In the genomic region with DNA sequence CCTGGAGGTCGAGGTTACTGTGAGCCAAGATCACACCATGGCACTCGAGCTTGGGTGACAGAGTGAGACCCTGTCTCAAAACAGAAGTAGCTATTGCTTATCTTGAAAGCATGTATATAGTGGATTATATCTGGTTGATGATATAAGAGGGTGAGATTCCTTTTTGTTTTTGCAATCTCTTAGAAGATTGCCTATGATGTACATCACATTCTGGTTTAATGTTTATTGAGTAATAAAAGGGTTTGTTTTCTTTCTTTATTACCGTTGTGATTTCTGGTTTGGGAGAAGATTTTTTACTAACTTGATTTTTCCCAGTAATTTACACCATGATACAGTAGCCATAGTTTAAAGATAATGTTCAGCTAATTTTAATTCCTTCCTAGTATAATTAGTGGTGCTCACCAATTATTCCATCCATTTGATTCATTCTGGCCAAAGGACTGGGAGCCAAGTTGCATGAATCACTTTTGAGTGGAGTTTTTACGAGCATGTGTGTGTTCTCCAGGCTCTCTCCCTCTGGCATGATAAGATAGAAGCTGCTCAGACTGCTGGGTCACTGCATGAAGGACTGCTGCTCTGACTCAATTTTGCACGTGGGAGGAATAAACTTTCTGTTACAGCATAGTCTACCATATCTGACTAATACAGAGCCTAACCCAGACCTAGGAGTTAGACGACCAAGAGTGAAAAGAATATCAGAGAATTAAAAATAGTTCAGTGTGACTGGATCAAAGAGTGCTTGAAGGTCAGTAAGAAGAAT, we compare ENCODE assay signal across 10 cellular contexts. TPM values are rescaled to one million over a fixed set of nuclear protein-coding genes. Genes with fewer than 3 reads are reported as not detected.
DNase-seq lines count a peak whose midpoint lies in the region; ATAC-seq and TF ChIP-seq lines count a peak whose summit lies in the region.
"Had no signal": no experiment of that assay in that cellular context is flagged by ENCODE, and none has a peak within 500 bp of the region (broad histone marks: within the 10 kb centered on the region; RNA-seq: fewer than 3 reads in every experiment).

No MANE protein-coding gene starts in this region.

- no peaks in the 10 kb centered on the region for H3K27me3 ChIP-seq in upper lobe of left lung

- DNase-seq in activated T-cell treated with anti-CD3 and anti-CD28 coated beads, Interleukin-2, amount 50 U/mL, for 72 hours, result peak in 1 of 2 donors; percentile 19
- no peak for DNase-seq in activated T-cell treated with anti-CD3 and anti-CD28 coated beads, Interleukin-2, amount 50 U/mL, for 24 hours
- DNase-seq in inferior parietal cortex (ENCODE audit: extremely low spot score), result peak; percentile 32
- DNase-seq in upper lobe of left lung, result no peak
- DNase-seq in NCI-H2227 treated with DMSO at 0.1 percent for 48 hours (lab: John Stamatoyannopoulos, UW), result no peak
- DNase-seq: NCI-H524 treated with DMSO at 0.1 percent for 48 hours had no signal

- peak; percentile 85 to 97 for ATAC-seq in activated T-cell treated with anti-CD3 and anti-CD28 coated beads, Interleukin-2, amount 50 U/mL, for 72 hours (replicated peaks in 1 of 2)
- ATAC-seq in activated T-helper 17 cell treated with anti-CD3 and anti-CD28 coated beads, Interleukin-2, amount 50 U/mL, for 72 hours (replicated peaks), result peak; percentile 96
- ATAC-seq in upper lobe of left lung (ENCODE audit: low FRiP score in 2 of 2) (peak; percentile 75 to 92), GM21529 (IDR thresholded peaks at IDR 0.05; ENCODE audit: unreplicated experiment) (no peak), GM19395 (IDR thresholded peaks at IDR 0.05; ENCODE audit: unreplicated experiment) (no peak)

- no peak for TF ChIP-seq CTCF in upper lobe of left lung (IDR thresholded peaks at IDR 0.05)

- H3K4me3 ChIP-seq in upper lobe of left lung, result no peak overlapping the region

- no peaks in the 10 kb centered on the region for H3K9me3 Mint-ChIP-seq in activated T-cell treated with anti-CD3 and anti-CD28 coated beads, Interleukin-2, amount 50 U/mL, for 72 hours
- H3K9me3 Mint-ChIP-seq in activated T-cell treated with anti-CD3 and anti-CD28 coated beads, Interleukin-2, amount 50 U/mL, for 24 hours, result no peaks in the 10 kb centered on the region
- H3K9me3 Mint-ChIP-seq in activated T-helper 17 cell treated with anti-CD3 and anti-CD28 coated beads, Interleukin-2, amount 50 U/mL, for 72 hours, result no peaks in the 10 kb centered on the region
- H3K9me3 Mint-ChIP-seq: activated T-helper 2 cell treated with anti-CD3 and anti-CD28 coated beads, Interferon-gamma antibody, Interleukin-2, Interleukin-4, amounts not matched to agents 10 μg/mL and 5 μg/mL and 100 μg/mL, durations not matched to agents 14 hours and 24 hours and 36 hours had no signal

- H3K36me3 Mint-ChIP-seq in activated T-cell treated with anti-CD3 and anti-CD28 coated beads, Interleukin-2, amount 50 U/mL, for 72 hours (ENCODE audit: insufficient read depth in 2 of 2), result no peaks in the 10 kb centered on the region
- H3K36me3 Mint-ChIP-seq in activated T-cell treated with anti-CD3 and anti-CD28 coated beads, Interleukin-2, amount 50 U/mL, for 24 hours (ENCODE audit: low read depth), result no peaks in the 10 kb centered on the region
- no peaks in the 10 kb centered on the region for H3K36me3 Mint-ChIP-seq in activated T-helper 17 cell treated with anti-CD3 and anti-CD28 coated beads, Interleukin-2, amount 50 U/mL, for 72 hours (ENCODE audit: low read depth)

- H3K4me1 Mint-ChIP-seq in activated T-cell treated with anti-CD3 and anti-CD28 coated beads, Interleukin-2, amount 50 U/mL, for 72 hours (ENCODE audit: low read depth), result peaks cover 11% of the 10 kb centered on the region
- H3K4me1 Mint-ChIP-seq in activated T-cell treated with anti-CD3 and anti-CD28 coated beads, Interleukin-2, amount 50 U/mL, for 24 hours (ENCODE audit: low read depth), result peaks cover 10% of the 10 kb centered on the region
- peaks cover 6% of the 10 kb centered on the region for H3K4me1 Mint-ChIP-seq in activated T-helper 17 cell treated with anti-CD3 and anti-CD28 coated beads, Interleukin-2, amount 50 U/mL, for 72 hours

- no peak for TF ChIP-seq EP300 in upper lobe of left lung (IDR thresholded peaks at IDR 0.05)

- H3K27ac Mint-ChIP-seq in activated T-cell treated with anti-CD3 and anti-CD28 coated beads, Interleukin-2, amount 50 U/mL, for 72 hours, result no peak overlapping the region
- H3K27ac Mint-ChIP-seq in activated T-cell treated with anti-CD3 and anti-CD28 coated beads, Interleukin-2, amount 50 U/mL, for 24 hours, result no peak overlapping the region
- H3K27ac Mint-ChIP-seq in activated T-helper 17 cell treated with anti-CD3 and anti-CD28 coated beads, Interleukin-2, amount 50 U/mL, for 72 hours, result no peak overlapping the region
- H3K27ac Mint-ChIP-seq: activated T-helper 2 cell treated with anti-CD3 and anti-CD28 coated beads, Interferon-gamma antibody, Interleukin-2, Interleukin-4, amounts not matched to agents 10 μg/mL and 5 μg/mL and 100 μg/mL, durations not matched to agents 14 hours and 24 hours and 36 hours had no signal

- no peaks in the 10 kb centered on the region for H3K9me3 ChIP-seq in upper lobe of left lung

- TF ChIP-seq POLR2A in upper lobe of left lung (IDR thresholded peaks at IDR 0.05), result no peak

- no peaks in the 10 kb centered on the region for H3K27me3 Mint-ChIP-seq in activated T-cell treated with anti-CD3 and anti-CD28 coated beads, Interleukin-2, amount 50 U/mL, for 72 hours (ENCODE audit: low read depth)
- no peaks in the 10 kb centered on the region for H3K27me3 Mint-ChIP-seq in activated T-cell treated with anti-CD3 and anti-CD28 coated beads, Interleukin-2, amount 50 U/mL, for 24 hours
- peaks cover 4% of the 10 kb centered on the region for H3K27me3 Mint-ChIP-seq in activated T-helper 17 cell treated with anti-CD3 and anti-CD28 coated beads, Interleukin-2, amount 50 U/mL, for 72 hours

- peak overlapping the region in 1 of 2 donors; percentile 1 for H3K4me3 Mint-ChIP-seq in activated T-cell treated with anti-CD3 and anti-CD28 coated beads, Interleukin-2, amount 50 U/mL, for 72 hours
- no peak overlapping the region for H3K4me3 Mint-ChIP-seq in activated T-cell treated with anti-CD3 and anti-CD28 coated beads, Interleukin-2, amount 50 U/mL, for 24 hours
- H3K4me3 Mint-ChIP-seq in activated T-helper 17 cell treated with anti-CD3 and anti-CD28 coated beads, Interleukin-2, amount 50 U/mL, for 72 hours, result no peak overlapping the region

- 63 to 69% methylated on average over 5 to 6 of the region's 6 CpGs for WGBS in upper lobe of left lung, 2 donors

- peaks cover 0 to 9% (median 3%) of the 10 kb centered on the region in 4 donors for H3K4me1 ChIP-seq in upper lobe of left lung

- H3K27ac ChIP-seq in upper lobe of left lung, result peak overlapping the region in 1 of 4 donors; percentile 7

- no peaks in the 10 kb centered on the region for H3K36me3 ChIP-seq in upper lobe of left lung

RNA-seq across cellular contexts. Expression of a gene that starts 13.5 kb away (rescaled TPM):
- total RNA-seq in activated T-cell treated with anti-CD3 and anti-CD28 coated beads, Interleukin-2, amount 50 U/mL, for 72 hours, result 1 to 10 TPM; 1.1 to 1.2 TPM
- total RNA-seq in activated T-helper 17 cell treated with anti-CD3 and anti-CD28 coated beads, Interleukin-2, amount 50 U/mL, for 72 hours, result 1 to 10 TPM; 1.1 to 2.5 TPM
- total RNA-seq in upper lobe of left lung, result 100 to 1,000 TPM in 4 of 6 donors, 10 to 100 TPM in 2; 16.8 to 178 (median 139) TPM

Comparison
In these comparisons a context has a peak if more than half of its experiments do, and no peak if none do; other contexts are left out.
1. ATAC-seq: peak in activated T-cell treated with anti-CD3 and anti-CD28 coated beads, Interleukin-2, amount 50 U/mL, for 72 hours (2 of 2), activated T-helper 17 cell treated with anti-CD3 and anti-CD28 coated beads, Interleukin-2, amount 50 U/mL, for 72 hours (single experiment) and upper lobe of left lung (2 of 2); none in GM21529 (single experiment) and GM19395 (single experiment).
2. RNA of a gene that starts 13.5 kb away (total RNA-seq): 16.8 to 178 TPM in upper lobe of left lung; 1.1 to 2.5 TPM in activated T-helper 17 cell treated with anti-CD3 and anti-CD28 coated beads, Interleukin-2, amount 50 U/mL, for 72 hours and 1.1 to 1.2 TPM in activated T-cell treated with anti-CD3 and anti-CD28 coated beads, Interleukin-2, amount 50 U/mL, for 72 hours; every median in the first group is over 4 times any median in the second.